ENCODE assay signal across 8 cellular contexts in genomic region chr6:2763876-2764540, GRCh38. TPM values are rescaled to one million over a fixed set of nuclear protein-coding genes. Genes with fewer than 3 reads are reported as not detected.
A peak's percentile ranks its signal among the peaks of the same experiment; 100 is the strongest.
DNase-seq lines count a peak whose midpoint lies in the region; ATAC-seq and TF ChIP-seq lines count a peak whose summit lies in the region.

No MANE protein-coding gene starts in this region.

- H3K36me3 ChIP-seq in iPS-18a (ENCODE audit: control insufficient read depth, low read depth, low read length), result no peaks in the 10 kb centered on the region
- no peaks in the 10 kb centered on the region for H3K36me3 ChIP-seq in suprapubic skin

- no peaks in the 10 kb centered on the region for H3K9me3 Mint-ChIP-seq in T-helper 1 cell treated with Interleukin-12 subunit alpha and Interleukin-12 subunit beta and Interleukin-4 antibody, amounts not matched to agents 30 μg/mL and 1 μg/mL, for 36 hours
- H3K9me3 Mint-ChIP-seq in activated T-helper 1 cell treated with anti-CD3 and anti-CD28 coated beads, Interleukin-12 subunit alpha, Interleukin-12 subunit beta, Interleukin-2, Interleukin-4 antibody, amounts not matched to agents 30 ng/mL and 10 ng/mL and 1 ng/mL, durations not matched to agents 14 hours and 24 hours and 36 hours, result no peaks in the 10 kb centered on the region

- intact Hi-C loops in activated T-helper 1 cell treated with anti-CD3 and anti-CD28 coated beads, Interleukin-12 subunit alpha, Interleukin-12 subunit beta, Interleukin-2, Interleukin-4 antibody, amounts not matched to agents 30 ng/mL and 10 ng/mL and 1 ng/mL, durations not matched to agents 14 hours and 24 hours and 36 hours (cut with micrococcal nuclease), result loop anchor here (2.0 to 10.0 kb wide), 4 partner anchors 445 to 1255 kb away; partner anchors contain the start of genes GMDS and SLC22A23

- 82% methylated on average over 27 of the region's 27 CpGs for WGBS in suprapubic skin

- peak overlapping the region; percentile 90 for H3K4me3 Mint-ChIP-seq in T-helper 1 cell treated with Interleukin-12 subunit alpha and Interleukin-12 subunit beta and Interleukin-4 antibody, amounts not matched to agents 30 μg/mL and 1 μg/mL, for 36 hours
- peak overlapping the region; percentile 90 for H3K4me3 Mint-ChIP-seq in activated T-helper 1 cell treated with anti-CD3 and anti-CD28 coated beads, Interleukin-12 subunit alpha, Interleukin-12 subunit beta, Interleukin-2, Interleukin-4 antibody, amounts not matched to agents 30 ng/mL and 10 ng/mL and 1 ng/mL, durations not matched to agents 14 hours and 24 hours and 36 hours

- TF ChIP-seq POLR2A in suprapubic skin (IDR thresholded peaks at IDR 0.05), result no peak

- H3K9me3 ChIP-seq in iPS-18a (ENCODE audit: control insufficient read depth, low read depth, low read length) (no peaks in the 10 kb centered on the region), suprapubic skin (no peaks in the 10 kb centered on the region)

- peak overlapping the region; percentile 63 for H3K4me3 ChIP-seq in iPS-18a (ENCODE audit: low read length)
- peak overlapping the region; percentile 98 for H3K4me3 ChIP-seq in suprapubic skin

- H3K27ac ChIP-seq in iPS-18a (ENCODE audit: low read length) (no peak overlapping the region), suprapubic skin (peak overlapping the region; percentile 97)

- H3K27ac Mint-ChIP-seq in T-helper 1 cell treated with Interleukin-12 subunit alpha and Interleukin-12 subunit beta and Interleukin-4 antibody, amounts not matched to agents 30 μg/mL and 1 μg/mL, for 36 hours, result peak overlapping the region; percentile 98
- peak overlapping the region; percentile 98 for H3K27ac Mint-ChIP-seq in activated T-helper 1 cell treated with anti-CD3 and anti-CD28 coated beads, Interleukin-12 subunit alpha, Interleukin-12 subunit beta, Interleukin-2, Interleukin-4 antibody, amounts not matched to agents 30 ng/mL and 10 ng/mL and 1 ng/mL, durations not matched to agents 14 hours and 24 hours and 36 hours

- peaks cover 32% of the 10 kb centered on the region for H3K4me1 Mint-ChIP-seq in T-helper 1 cell treated with Interleukin-12 subunit alpha and Interleukin-12 subunit beta and Interleukin-4 antibody, amounts not matched to agents 30 μg/mL and 1 μg/mL, for 36 hours (ENCODE audit: low read depth)
- H3K4me1 Mint-ChIP-seq in activated T-helper 1 cell treated with anti-CD3 and anti-CD28 coated beads, Interleukin-12 subunit alpha, Interleukin-12 subunit beta, Interleukin-2, Interleukin-4 antibody, amounts not matched to agents 30 ng/mL and 10 ng/mL and 1 ng/mL, durations not matched to agents 14 hours and 24 hours and 36 hours (ENCODE audit: low read depth), result peaks cover 42% of the 10 kb centered on the region

- peaks cover 13% of the 10 kb centered on the region for H3K4me1 ChIP-seq in iPS-18a (ENCODE audit: control insufficient read depth, low read depth, low read length)
- H3K4me1 ChIP-seq in suprapubic skin, result peaks cover 37% of the 10 kb centered on the region

- TF ChIP-seq CTCF in suprapubic skin (IDR thresholded peaks at IDR 0.05), result no peak

- peaks cover 5% of the 10 kb centered on the region for H3K27me3 Mint-ChIP-seq in T-helper 1 cell treated with Interleukin-12 subunit alpha and Interleukin-12 subunit beta and Interleukin-4 antibody, amounts not matched to agents 30 μg/mL and 1 μg/mL, for 36 hours (ENCODE audit: low read depth)
- H3K27me3 Mint-ChIP-seq in activated T-helper 1 cell treated with anti-CD3 and anti-CD28 coated beads, Interleukin-12 subunit alpha, Interleukin-12 subunit beta, Interleukin-2, Interleukin-4 antibody, amounts not matched to agents 30 ng/mL and 10 ng/mL and 1 ng/mL, durations not matched to agents 14 hours and 24 hours and 36 hours (ENCODE audit: insufficient read depth), result no peaks in the 10 kb centered on the region

- H3K27me3 ChIP-seq in iPS-18a (ENCODE audit: control insufficient read depth, insufficient read depth, low read length) (no peaks in the 10 kb centered on the region), suprapubic skin (no peaks in the 10 kb centered on the region)

- no peak for ATAC-seq in GM21825 (IDR thresholded peaks at IDR 0.05; ENCODE audit: unreplicated experiment)
- no peak for ATAC-seq in HG02588 (IDR thresholded peaks at IDR 0.05; ENCODE audit: unreplicated experiment)
- no peak for ATAC-seq in GM18502 (IDR thresholded peaks at IDR 0.05; ENCODE audit: poor library complexity, unreplicated experiment)

- TF ChIP-seq EP300 in suprapubic skin (IDR thresholded peaks at IDR 0.05), result no peak

- peaks cover 10% of the 10 kb centered on the region for H3K36me3 Mint-ChIP-seq in T-helper 1 cell treated with Interleukin-12 subunit alpha and Interleukin-12 subunit beta and Interleukin-4 antibody, amounts not matched to agents 30 μg/mL and 1 μg/mL, for 36 hours (ENCODE audit: low read depth)
- peaks cover 14% of the 10 kb centered on the region for H3K36me3 Mint-ChIP-seq in activated T-helper 1 cell treated with anti-CD3 and anti-CD28 coated beads, Interleukin-12 subunit alpha, Interleukin-12 subunit beta, Interleukin-2, Interleukin-4 antibody, amounts not matched to agents 30 ng/mL and 10 ng/mL and 1 ng/mL, durations not matched to agents 14 hours and 24 hours and 36 hours (ENCODE audit: low read depth)

- peak overlapping the region; percentile 57 for H3K9ac ChIP-seq in iPS-18a (ENCODE audit: low read length)

- DNase-seq in T-helper 1 cell (no peak), suprapubic skin (ENCODE audit: low spot score in 2 of 2) (no peak)
- no peak for DNase-seq in activated T-helper 1 cell treated with anti-CD3 and anti-CD28 coated beads, Interleukin-12 subunit alpha, Interleukin-12 subunit beta, Interleukin-2, Interleukin-4 antibody, amounts not matched to agents 30 ng/mL and 10 ng/mL and 1 ng/mL, durations not matched to agents 14 hours and 24 hours and 36 hours (ENCODE audit: low spot score)

RNA-seq across cellular contexts. Expression of gene WRNIP1, which starts 1.2 kb away (rescaled TPM):
- 47.5 and 51.3 TPM in 2 replicates for total RNA-seq in activated T-helper 1 cell treated with anti-CD3 and anti-CD28 coated beads, Interleukin-12 subunit alpha, Interleukin-12 subunit beta, Interleukin-2, Interleukin-4 antibody, amounts not matched to agents 30 ng/mL and 10 ng/mL and 1 ng/mL, durations not matched to agents 14 hours and 24 hours and 36 hours
- 10 to 100 TPM; 56.9 to 66.7 (median 63.4) TPM for total RNA-seq in suprapubic skin

RNA-seq across cellular contexts. Expression of gene MYLK4, which starts 13.3 kb away (rescaled TPM):
- 0.10 TPM in 2 replicates for total RNA-seq in activated T-helper 1 cell treated with anti-CD3 and anti-CD28 coated beads, Interleukin-12 subunit alpha, Interleukin-12 subunit beta, Interleukin-2, Interleukin-4 antibody, amounts not matched to agents 30 ng/mL and 10 ng/mL and 1 ng/mL, durations not matched to agents 14 hours and 24 hours and 36 hours
- 1 to 10 TPM; 1.8 to 6.6 (median 3.5) TPM for total RNA-seq in suprapubic skin
